In the genomic region with DNA sequence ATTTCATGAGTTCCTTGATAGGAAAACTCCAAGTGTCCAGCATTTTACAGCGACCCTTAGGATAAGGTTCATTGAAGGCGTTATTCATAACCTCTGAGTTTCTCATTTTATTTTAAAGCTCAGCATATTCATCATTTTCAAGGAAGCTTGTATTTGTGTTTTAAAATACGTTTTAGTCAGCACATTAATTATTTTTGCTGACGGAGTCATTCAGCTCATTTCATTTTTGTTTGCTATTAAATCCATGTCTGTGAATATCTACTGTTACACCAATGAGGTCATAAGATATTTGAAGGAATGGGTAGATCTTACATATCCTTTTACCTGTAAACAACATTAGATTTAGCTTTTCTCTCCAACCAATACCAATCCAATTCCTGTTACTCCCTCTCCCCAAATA, we compare ENCODE assay signal across 21 cellular contexts.
DNase-seq lines count a peak whose midpoint lies in the region; ATAC-seq, FAIRE-seq and TF ChIP-seq lines count a peak whose summit lies in the region.
"Had no signal": no experiment of that assay in that cellular context is flagged by ENCODE, and none has a peak within 500 bp of the region (broad histone marks: within the 10 kb centered on the region; RNA-seq: fewer than 3 reads in every experiment).

No MANE protein-coding gene starts in this region.

- H3K9me1 ChIP-seq in IMR-90 (ENCODE audit: insufficient read depth, low read length): no peaks in the 10 kb centered on the region
- no peaks in the 10 kb centered on the region for H3K9me1 ChIP-seq in K562 (ENCODE audit: control insufficient read depth, insufficient read depth, low read length)

- H2BK20ac ChIP-seq in IMR-90 (ENCODE audit: low read depth, low read length): no peak overlapping the region

- no peak overlapping the region for H3K4ac ChIP-seq in IMR-90 (ENCODE audit: low read depth, low read length)

- DNase-seq in A549 (ENCODE audit: low read depth in 1 of 2, low spot score in 1 of 2): no peak
- no peak for DNase-seq in IMR-90
- no peak for DNase-seq in K562 (ENCODE audit: extremely low read depth in 1 of 4, low spot score in 3 of 4)
- no peak for DNase-seq in urothelium cell line (ENCODE audit: low spot score)
- DNase-seq in AG08396 (ENCODE audit: low spot score): no peak
- DNase-seq in NCI-H2171 (lab: John Stamatoyannopoulos, UW): no peak
- DNase-seq: 8988T; BE2C; C1 segment of cervical spinal cord; Caco-2; Calu3; CD4-positive, alpha-beta memory T cell; CD4-positive, CD25-positive, alpha-beta regulatory T cell; CD8-positive, alpha-beta memory T cell; DMS79 treated with DMSO at 0.1 percent for 48 hours; GF-D8 had no signal

- H3K27ac ChIP-seq in A549 (no peak overlapping the region), IMR-90 (ENCODE audit: insufficient read depth, low read length) (no peak overlapping the region), K562 (ENCODE audit: extremely low read depth, low read depth, low read length) (no peak overlapping the region)
- H3K27ac ChIP-seq: BLaER1 had no signal

- ATAC-seq in A549 (no peak), IMR-90 (ENCODE audit: low read depth) (no peak), K562 (no peak)

- H2AK5ac ChIP-seq in IMR-90 (ENCODE audit: low read depth, low read length): no peak overlapping the region

- no peak overlapping the region for H2BK15ac ChIP-seq in IMR-90 (ENCODE audit: low read depth, low read length)

- no peak overlapping the region for H3K4me3 ChIP-seq in A549
- H3K4me3 ChIP-seq in IMR-90 (ENCODE audit: insufficient read depth, low read depth, low read length): no peak overlapping the region
- H3K4me3 ChIP-seq in K562: no peak overlapping the region
- H3K4me3 ChIP-seq: BLaER1 had no signal

- in situ Hi-C loops in IMR-90 (cut with MboI; ENCODE audit: low sequenced_read_pairs): no loop called here
- in situ Hi-C loops in K562 (cut with MboI): no loop called here

- CTCF ChIA-PET in A549 (lab: Yijun Ruan, JAX) (no interaction called here), IMR-90 (lab: Yijun Ruan, JAX) (no interaction called here), K562 (lab: Yijun Ruan, JAX; ENCODE audit: low intra/inter-chr PET ratio) (no interaction called here)

- intact Hi-C loops in IMR-90 (cut with micrococcal nuclease): no loop called here
- intact Hi-C loops in K562 (cut with micrococcal nuclease): no loop called here

- H4K20me1 ChIP-seq in IMR-90 (ENCODE audit: insufficient read depth, low read length) (no peaks in the 10 kb centered on the region), K562 (replicated peaks; ENCODE audit: control insufficient read depth, insufficient read depth, low read length) (no peaks in the 10 kb centered on the region)
- H4K20me1 ChIP-seq: BLaER1 had no signal

- TF ChIP-seq POLR2A in A549 (IDR thresholded peaks at IDR 0.05; ENCODE audit: low read length) (no peak), IMR-90 (IDR thresholded peaks at IDR 0.05; ENCODE audit: low read depth, low read length) (no peak), K562 (conservative IDR thresholded peaks at IDR 0.05) (no peak)

- H3K9ac ChIP-seq in IMR-90 (ENCODE audit: low read depth, low read length) (no peak overlapping the region), K562 (ENCODE audit: insufficient read depth in 1 of 2, low read depth in 2 of 2, low read length in 2 of 2) (no peak overlapping the region)
- H3K9ac ChIP-seq: BLaER1 had no signal

- H2BK120ac ChIP-seq in IMR-90 (ENCODE audit: low read depth, low read length): no peak overlapping the region

- H3K18ac ChIP-seq in IMR-90 (ENCODE audit: low read depth, low read length): no peak overlapping the region

- BruUV-seq in IMR-90 (replicated peaks; lab: Mats Ljungman, UMichigan): no TSS peak
- BruUV-seq in K562 (replicated peaks; lab: Mats Ljungman, UMichigan): no TSS peak

- H4K8ac ChIP-seq in IMR-90 (ENCODE audit: low read depth in 2 of 2, low read length in 2 of 2): no peak overlapping the region

- FAIRE-seq in A549 (lab: Jason Lieb, UNC): no peak
- no peak for FAIRE-seq in K562 (lab: Jason Lieb, UNC)
- FAIRE-seq in urothelium cell line (lab: Jason Lieb, UNC): no peak
- FAIRE-seq: D721Med, G401.6, GM12891, GM19239 had no signal

- no peaks in the 10 kb centered on the region for H3K36me3 ChIP-seq in IMR-90 (ENCODE audit: control insufficient read depth, insufficient read depth, low read length)
- no peaks in the 10 kb centered on the region for H3K36me3 ChIP-seq in K562 (ENCODE audit: control insufficient read depth, insufficient read depth, low read length)
- H3K36me3 ChIP-seq: BE2C, BLaER1 had no signal

- H3K23ac ChIP-seq in IMR-90 (ENCODE audit: low read depth, low read length): no peak overlapping the region

- H3K79me1 ChIP-seq in IMR-90 (ENCODE audit: low read depth in 1 of 2, low read length in 2 of 2): no peaks in the 10 kb centered on the region

- TF ChIP-seq RAD21 in A549 (conservative IDR thresholded peaks at IDR 0.05 in 1 of 2, IDR thresholded peaks at IDR 0.05 in 1 of 2) (no peak), IMR-90 (IDR thresholded peaks at IDR 0.05; ENCODE audit: low read length) (no peak), K562 (CRISPR knock-in tag; conservative IDR thresholded peaks at IDR 0.05 in 1 of 2, IDR thresholded peaks at IDR 0.05 in 1 of 2) (no peak)

- H3K14ac ChIP-seq in IMR-90 (replicated peaks; ENCODE audit: low read depth, low read length): no peak overlapping the region

- POLR2A ChIA-PET in A549 (lab: Yijun Ruan, JAX): no interaction called here
- POLR2A ChIA-PET in IMR-90 (lab: Charles Lee; ENCODE audit: unreplicated experiment): no interaction called here
- POLR2A ChIA-PET in K562 (lab: Yijun Ruan, JAX): no interaction called here

- no peak overlapping the region for H2AK9ac ChIP-seq in IMR-90 (replicated peaks; ENCODE audit: low read depth, low read length, poor library complexity)

- H3K4me1 ChIP-seq in A549 (no peaks in the 10 kb centered on the region), IMR-90 (ENCODE audit: control insufficient read depth, insufficient read depth, low read length) (no peaks in the 10 kb centered on the region), K562 (replicated peaks in 1 of 2; ENCODE audit: control insufficient read depth in 2 of 2, insufficient read depth in 2 of 2, low read length in 2 of 2) (no peaks in the 10 kb centered on the region)
- H3K4me1 ChIP-seq: BE2C, BLaER1, Caco-2 had no signal

- H2BK5ac ChIP-seq in IMR-90 (ENCODE audit: low read depth, low read length, poor library complexity, severe bottlenecking): no peak overlapping the region

- H3K9me3 ChIP-seq in A549 (no peaks in the 10 kb centered on the region), IMR-90 (ENCODE audit: control insufficient read depth, insufficient read depth, low read length) (peaks cover 10% of the 10 kb centered on the region), K562 (replicated peaks; ENCODE audit: control insufficient read depth, insufficient read depth, low read depth, low read length) (no peaks in the 10 kb centered on the region)
- H3K9me3 ChIP-seq: BE2C, Caco-2 had no signal

- no peaks in the 10 kb centered on the region for H3K79me2 ChIP-seq in K562 (ENCODE audit: control insufficient read depth, insufficient read depth, low read length)

- no peak overlapping the region for H3K56ac ChIP-seq in IMR-90 (ENCODE audit: extremely low read depth, insufficient read depth, low read length)

- TF ChIP-seq EP300 in A549 (IDR thresholded peaks at IDR 0.05): no peak
- no peak for TF ChIP-seq EP300 in K562 (IDR thresholded peaks at IDR 0.05; ENCODE audit: low read length)

- H3K4me2 ChIP-seq in A549 (no peak overlapping the region), IMR-90 (ENCODE audit: low read depth, low read length) (no peak overlapping the region), K562 (ENCODE audit: insufficient read depth, low read length) (no peak overlapping the region)
- H3K4me2 ChIP-seq: BLaER1 had no signal

- 35% methylated on average over 4 of the region's 4 CpGs for WGBS in A549 (ENCODE audit: missing lambda C conversion rate)
- no CpG with 5 or more reads among the region's 4 CpGs for WGBS in IMR-90 (ENCODE audit: extremely low coverage in 2 of 2, insufficient read length in 1 of 2), 2 experiments
- WGBS in K562 (ENCODE audit: insufficient coverage, low coverage, missing lambda C conversion rate): 1% methylated on average over 4 of the region's 4 CpGs

- no peaks in the 10 kb centered on the region for H3K27me3 ChIP-seq in IMR-90 (ENCODE audit: control insufficient read depth, insufficient read depth, low read length)
- no peaks in the 10 kb centered on the region for H3K27me3 ChIP-seq in K562 (ENCODE audit: control insufficient read depth in 2 of 2, insufficient read depth in 2 of 2, low read length in 2 of 2)
- H3K27me3 ChIP-seq: BE2C, BLaER1 had no signal

- H2AFZ ChIP-seq in IMR-90 (replicated peaks; ENCODE audit: low read length, poor library complexity) (no peak overlapping the region), K562 (ENCODE audit: low read depth, low read length) (no peak overlapping the region)

- no peak overlapping the region for H4K5ac ChIP-seq in IMR-90 (ENCODE audit: low read depth, low read length)

- dilution Hi-C loops in IMR-90 (cut with HindIII; ENCODE audit: low sequenced_read_pairs, unreplicated experiment): no loop called here

- no peak overlapping the region for H4K91ac ChIP-seq in IMR-90 (ENCODE audit: insufficient read depth, low read depth, low read length)

- TF ChIP-seq CTCF in A549 (IDR thresholded peaks at IDR 0.05) (no peak), IMR-90 (conservative IDR thresholded peaks at IDR 0.05; ENCODE audit: low read depth, low read length) (no peak), K562 (IDR thresholded peaks at IDR 0.05 in 2 of 3, conservative IDR thresholded peaks at IDR 0.05 in 1 of 3; ENCODE audit: insufficient read depth in 2 of 3, low read depth in 1 of 3, low read length in 3 of 3) (no peak)

TF ChIP-seq in A549, 52 proteins besides CTCF, POLR2A, EP300 and RAD21:
- no peak for TF ChIP-seq TP53 (CRISPR knock-in tag; IDR thresholded peaks at IDR 0.05)
- no peak for TF ChIP-seq JUN (IDR thresholded peaks at IDR 0.05)
- peak; percentile 34 for TF ChIP-seq MAFK (IDR thresholded peaks at IDR 0.05; ENCODE audit: partially characterized antibody)

TF ChIP-seq in IMR-90, 13 proteins besides CTCF, POLR2A, EP300 and RAD21:
- no peak for TF ChIP-seq CHD1 (IDR thresholded peaks at IDR 0.05; ENCODE audit: low read depth, low read length)
- TF ChIP-seq MAFK (IDR thresholded peaks at IDR 0.05; ENCODE audit: low read depth, low read length): 0 out of 2 replicates have a peak, but pooled peaks have one; percentile 52

TF ChIP-seq in K562, 482 proteins besides CTCF, POLR2A, EP300 and RAD21:
- peak; percentile 48; the same call in 1 of the 2 replicates for TF ChIP-seq ZNF316 (IDR thresholded peaks at IDR 0.05)
- no peak for TF ChIP-seq ZNF780A (CRISPR knock-in tag; IDR thresholded peaks at IDR 0.05)
- no peak for TF ChIP-seq HDGF (IDR thresholded peaks at IDR 0.05)
- no peak for TF ChIP-seq CTBP1 (IDR thresholded peaks at IDR 0.05; ENCODE audit: borderline replicate concordance)
- no peak for TF ChIP-seq ADNP (tag; IDR thresholded peaks at IDR 0.05)
- no peak for TF ChIP-seq TEAD2 (tag; IDR thresholded peaks at IDR 0.05)
- TF ChIP-seq CBX2 (IDR thresholded peaks at IDR 0.05; ENCODE audit: insufficient read depth, low read length, poor library complexity, severe bottlenecking): no peak
